ENCODE assay signal across 11 cellular contexts in genomic region chr19:14135355-14135754, GRCh38. TPM values are rescaled to one million over a fixed set of nuclear protein-coding genes. Genes with fewer than 3 reads are reported as not detected.
DNase-seq lines count a peak whose midpoint lies in the region; ATAC-seq and TF ChIP-seq lines count a peak whose summit lies in the region.
"Had no signal": no experiment of that assay in that cellular context is flagged by ENCODE, and none has a peak within 500 bp of the region (broad histone marks: within the 10 kb centered on the region; RNA-seq: fewer than 3 reads in every experiment).

No MANE protein-coding gene starts in this region.

- H3K27me3 Mint-ChIP-seq in activated T-helper 2 cell treated with anti-CD3 and anti-CD28 coated beads, Interferon-gamma antibody, Interleukin-2, Interleukin-4, amounts not matched to agents 10 μg/mL and 5 μg/mL and 100 μg/mL, durations not matched to agents 14 hours and 24 hours and 36 hours (ENCODE audit: low read depth) = no peaks in the 10 kb centered on the region

- CTCF ChIA-PET in HEK293 (lab: Yijun Ruan, JAX) = interaction anchor here (0.6 to 3.8 kb wide), 7 partner anchors 20 to 985 kb away, joined by 3 to 26 read pairs (median 8); no protein-coding TSS in a partner anchor

- H3K4me1 ChIP-seq in HEK293 (ENCODE audit: control insufficient read depth, insufficient read depth, low read length) (no peaks in the 10 kb centered on the region), vagina (peaks cover 18% of the 10 kb centered on the region)

- H3K4me1 Mint-ChIP-seq in activated T-helper 2 cell treated with anti-CD3 and anti-CD28 coated beads, Interferon-gamma antibody, Interleukin-2, Interleukin-4, amounts not matched to agents 10 μg/mL and 5 μg/mL and 100 μg/mL, durations not matched to agents 14 hours and 24 hours and 36 hours (ENCODE audit: low read depth) = peaks cover 24% of the 10 kb centered on the region

- no peaks in the 10 kb centered on the region for H3K9me3 ChIP-seq in HEK293 (ENCODE audit: control insufficient read depth, insufficient read depth, low read depth, low read length)
- H3K9me3 ChIP-seq in vagina = no peaks in the 10 kb centered on the region

- intact Hi-C loops in activated T-helper 2 cell treated with anti-CD3 and anti-CD28 coated beads, Interferon-gamma antibody, Interleukin-2, Interleukin-4, amounts not matched to agents 10 μg/mL and 5 μg/mL and 100 μg/mL, durations not matched to agents 14 hours and 24 hours and 36 hours (cut with micrococcal nuclease) = loop anchor here (5.0 kb wide), 4 partner anchors 62 to 232 kb away; partner anchors contain the start of gene MISP3
- intact Hi-C loops in vagina (cut with DNase I) = loop anchor here (5.0 kb wide), 1 partner anchor 63 kb away; the partner anchor contains the start of gene MISP3

- POLR2A ChIA-PET in HEK293 (lab: Yijun Ruan, JAX) = interaction anchor here (0.6 to 2.8 kb wide), 7 partner anchors 10 to 1017 kb away, joined by 3 to 64 read pairs (median 4); partner anchors contain the start of genes DNAJB1, NACC1 and PRKACA

- H3K27ac Mint-ChIP-seq in activated T-helper 2 cell treated with anti-CD3 and anti-CD28 coated beads, Interferon-gamma antibody, Interleukin-2, Interleukin-4, amounts not matched to agents 10 μg/mL and 5 μg/mL and 100 μg/mL, durations not matched to agents 14 hours and 24 hours and 36 hours = peak overlapping the region; percentile 78

- H3K36me3 ChIP-seq in HEK293 (ENCODE audit: control insufficient read depth in 2 of 2, insufficient read depth in 1 of 2, low read length in 2 of 2) = peaks cover 4 to 12% of the 10 kb centered on the region in 2 experiments; a peak in 2 of 3 replicates
- no peaks in the 10 kb centered on the region for H3K36me3 ChIP-seq in kidney epithelial cell (ENCODE audit: control insufficient read depth, insufficient read depth, low read length)
- no peaks in the 10 kb centered on the region for H3K36me3 ChIP-seq in vagina

- H3K4me3 ChIP-seq in AG09309 (ENCODE audit: control insufficient read depth, low read depth, low read length) (peak overlapping the region; percentile 76), HEK293 (ENCODE audit: low read depth, low read length) (peak overlapping the region; percentile 90), kidney epithelial cell (ENCODE audit: low read depth, low read length) (peak overlapping the region; percentile 86), vagina (no peak overlapping the region)

- no peaks in the 10 kb centered on the region for H3K27me3 ChIP-seq in kidney epithelial cell (ENCODE audit: control insufficient read depth, insufficient read depth, low read length)
- H3K27me3 ChIP-seq in vagina = no peaks in the 10 kb centered on the region

- H3K27ac ChIP-seq in HEK293 (ENCODE audit: extremely low read depth, low read depth, low read length) (no peak overlapping the region), vagina (no peak overlapping the region)

- ATAC-seq in HG02759 (IDR thresholded peaks at IDR 0.05; ENCODE audit: unreplicated experiment) = no peak
- no peak for ATAC-seq in HG03565 (IDR thresholded peaks at IDR 0.05; ENCODE audit: unreplicated experiment)
- ATAC-seq: left colon had no signal

- H3K4me3 Mint-ChIP-seq in activated T-helper 2 cell treated with anti-CD3 and anti-CD28 coated beads, Interferon-gamma antibody, Interleukin-2, Interleukin-4, amounts not matched to agents 10 μg/mL and 5 μg/mL and 100 μg/mL, durations not matched to agents 14 hours and 24 hours and 36 hours (ENCODE audit: low read depth) = peak overlapping the region; percentile 99

- TF ChIP-seq CTCF in AG09309 (IDR thresholded peaks at IDR 0.05; ENCODE audit: control insufficient read depth, insufficient read depth, low read depth, low read length, missing control alignments) (no peak), HEK293 (tag by site-specific recombination; IDR thresholded peaks at IDR 0.05) (no peak), kidney epithelial cell (IDR thresholded peaks at IDR 0.05; ENCODE audit: insufficient read depth, low read length, poor library complexity, severe bottlenecking) (no peak), vagina (IDR thresholded peaks at IDR 0.05) (no peak)

- TF ChIP-seq POLR2A in vagina (IDR thresholded peaks at IDR 0.05) = no peak

- no peaks in the 10 kb centered on the region for H3K9me3 Mint-ChIP-seq in activated T-helper 2 cell treated with anti-CD3 and anti-CD28 coated beads, Interferon-gamma antibody, Interleukin-2, Interleukin-4, amounts not matched to agents 10 μg/mL and 5 μg/mL and 100 μg/mL, durations not matched to agents 14 hours and 24 hours and 36 hours

- peaks cover 34% of the 10 kb centered on the region for H3K36me3 Mint-ChIP-seq in activated T-helper 2 cell treated with anti-CD3 and anti-CD28 coated beads, Interferon-gamma antibody, Interleukin-2, Interleukin-4, amounts not matched to agents 10 μg/mL and 5 μg/mL and 100 μg/mL, durations not matched to agents 14 hours and 24 hours and 36 hours (ENCODE audit: low read depth)

- no peak for DNase-seq in AG09309 (ENCODE audit: low read depth)
- DNase-seq in activated T-helper 2 cell treated with anti-CD3 and anti-CD28 coated beads, Interferon-gamma antibody, Interleukin-2, Interleukin-4, amounts not matched to agents 10 μg/mL and 5 μg/mL and 100 μg/mL, durations not matched to agents 14 hours and 24 hours and 36 hours (ENCODE audit: low spot score) = no peak
- no peak for DNase-seq in kidney epithelial cell (ENCODE audit: low read depth)
- DNase-seq in epidermal melanocyte (ENCODE audit: insufficient read length, low spot score) = no peak
- no peak for DNase-seq in vagina (ENCODE audit: extremely low spot score in 2 of 2)
- DNase-seq: amniotic stem cell had no signal

TF ChIP-seq in HEK293, 187 proteins besides CTCF, POLR2A, EP300 and RAD21:
- TF ChIP-seq ZNF426 (tag by site-specific recombination; IDR thresholded peaks at IDR 0.05) (no peak), ZBTB20 (tag by site-specific recombination; IDR thresholded peaks at IDR 0.05) (peak; percentile 66), ZNF155 (tag by site-specific recombination; IDR thresholded peaks at IDR 0.05) (no peak), ZFHX2 (tag by site-specific recombination; conservative IDR thresholded peaks at IDR 0.05) (peak; percentile 39; the same call in 1 of the 2 replicates), ZFP37 (tag by site-specific recombination; IDR thresholded peaks at IDR 0.05) (no peak), SCRT2 (tag by site-specific recombination; IDR thresholded peaks at IDR 0.05) (peak; percentile 97), KLF9 (tag by site-specific recombination; IDR thresholded peaks at IDR 0.05; ENCODE audit: low read depth) (peak; percentile 31; the same call in 1 of the 2 replicates), SCRT1 (tag by site-specific recombination; IDR thresholded peaks at IDR 0.05; ENCODE audit: borderline replicate concordance) (peak; percentile 89), HOXA7 (CRISPR knock-in tag; IDR thresholded peaks at IDR 0.05; ENCODE audit: borderline replicate concordance) (no peak)

RNA-seq across cellular contexts. Expression of gene ASF1B, which starts 1.0 kb away (rescaled TPM):
- 83.4 and 88.9 TPM in 2 replicates for total RNA-seq in activated T-helper 2 cell treated with anti-CD3 and anti-CD28 coated beads, Interferon-gamma antibody, Interleukin-2, Interleukin-4, amounts not matched to agents 10 μg/mL and 5 μg/mL and 100 μg/mL, durations not matched to agents 14 hours and 24 hours and 36 hours
- total RNA-seq in kidney epithelial cell = 4.4 and 5.7 TPM in 2 replicates
- 1.7 TPM for total RNA-seq in vagina

RNA-seq across cellular contexts. Expression of gene PRKACA, which starts 17.8 kb away (rescaled TPM):
- 75.4 and 76.8 TPM in 2 replicates for total RNA-seq in activated T-helper 2 cell treated with anti-CD3 and anti-CD28 coated beads, Interferon-gamma antibody, Interleukin-2, Interleukin-4, amounts not matched to agents 10 μg/mL and 5 μg/mL and 100 μg/mL, durations not matched to agents 14 hours and 24 hours and 36 hours
- 37.3 and 44.5 TPM in 2 replicates for total RNA-seq in kidney epithelial cell
- 28.0 TPM for total RNA-seq in vagina

RNA-seq across cellular contexts. Expression of gene SAMD1, which starts 44.8 kb away (rescaled TPM):
- total RNA-seq in activated T-helper 2 cell treated with anti-CD3 and anti-CD28 coated beads, Interferon-gamma antibody, Interleukin-2, Interleukin-4, amounts not matched to agents 10 μg/mL and 5 μg/mL and 100 μg/mL, durations not matched to agents 14 hours and 24 hours and 36 hours = 131 and 136 TPM in 2 replicates
- total RNA-seq in kidney epithelial cell (21.8 and 42.0 TPM in 2 replicates), vagina (6.9 TPM)

RNA-seq across cellular contexts. Expression of gene C19orf67, which starts 49.8 kb away (rescaled TPM):
- 0.46 and 0.75 TPM in 2 replicates for total RNA-seq in activated T-helper 2 cell treated with anti-CD3 and anti-CD28 coated beads, Interferon-gamma antibody, Interleukin-2, Interleukin-4, amounts not matched to agents 10 μg/mL and 5 μg/mL and 100 μg/mL, durations not matched to agents 14 hours and 24 hours and 36 hours
- total RNA-seq in kidney epithelial cell (not detected in 2 replicates), vagina (not detected)
- total RNA-seq: SK-MEL-5 had no signal

Comparison
In these comparisons a context has a peak if more than half of its experiments do, and no peak if none do; other contexts are left out.
1. H3K4me3 ChIP-seq: peak in AG09309 (single experiment), HEK293 (single experiment) and kidney epithelial cell (single experiment); none in vagina (0 of 2).
2. RNA of gene ASF1B, which starts 1.0 kb away (total RNA-seq): 83.4 to 88.9 TPM in activated T-helper 2 cell treated with anti-CD3 and anti-CD28 coated beads, Interferon-gamma antibody, Interleukin-2, Interleukin-4, amounts not matched to agents 10 μg/mL and 5 μg/mL and 100 μg/mL, durations not matched to agents 14 hours and 24 hours and 36 hours; 4.4 to 5.7 TPM in kidney epithelial cell and 1.7 TPM in vagina (single experiment); every median in the first group is over 10 times any median in the second.